ENCODE assay signal across 26 cellular contexts in the genomic region with DNA sequence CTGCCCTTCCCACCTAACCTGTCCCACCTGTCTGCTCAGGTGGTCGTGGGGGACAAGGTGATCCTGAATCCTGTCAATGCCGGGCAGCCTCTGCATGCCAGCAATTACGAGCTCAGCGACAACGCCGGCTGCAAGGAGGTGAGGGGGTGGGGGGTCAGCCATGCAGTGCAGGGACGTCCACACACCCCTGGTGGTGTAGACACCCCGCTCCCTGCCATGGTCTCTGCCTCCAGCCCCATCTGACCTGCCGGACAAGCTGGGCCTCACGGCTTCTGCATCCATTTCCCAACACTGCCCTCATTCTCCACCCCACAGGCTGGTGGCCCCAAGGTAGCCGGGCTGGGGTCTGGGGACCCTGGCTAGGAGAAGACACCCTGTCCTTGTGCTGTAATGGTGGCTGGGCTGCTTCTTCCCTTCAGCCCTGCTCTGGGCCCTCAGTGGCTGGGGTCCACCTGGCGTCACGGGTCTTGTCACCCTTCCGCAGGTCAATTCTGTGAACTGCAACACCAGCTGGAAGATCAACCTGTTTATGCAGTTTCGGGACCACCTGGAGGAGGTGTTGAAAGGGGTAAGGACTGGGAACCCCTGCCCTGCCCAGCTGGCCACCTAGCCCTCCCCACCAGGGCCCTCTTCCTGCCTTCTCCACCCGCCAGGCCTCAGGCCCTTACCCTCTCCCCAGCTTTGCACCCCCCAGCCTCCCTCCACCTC. TPM values are rescaled to one million over a fixed set of nuclear protein-coding genes. Genes with fewer than 3 reads are reported as not detected.
DNase-seq lines count a peak whose midpoint lies in the region; ATAC-seq, FAIRE-seq and TF ChIP-seq lines count a peak whose summit lies in the region.
"Had no signal": no experiment of that assay in that cellular context is flagged by ENCODE, and none has a peak within 500 bp of the region (broad histone marks: within the 10 kb centered on the region; RNA-seq: fewer than 3 reads in every experiment).

No MANE protein-coding gene starts in this region.

- H3K56ac ChIP-seq in H1 (replicated peaks; ENCODE audit: insufficient read length, low read depth, low read length) = no peak overlapping the region

- peaks cover 0 to 16% (median 7%) of the 10 kb centered on the region in 4 experiments; a peak in 4 of 7 replicates for H3K4me1 ChIP-seq in H1 (replicated peaks in 1 of 4; ENCODE audit: control insufficient read depth in 3 of 4, insufficient read depth in 4 of 4, low read length in 3 of 4)
- H3K4me1 ChIP-seq: A549, BE2C had no signal

- no peak overlapping the region for H2AFZ ChIP-seq in H1 (ENCODE audit: low read length)

- WGBS in H1 (ENCODE audit: extremely low coverage in 1 of 2, insufficient coverage in 1 of 2, insufficient read length in 1 of 2, insufficient replicate concordance in 2 of 2, low coverage in 1 of 2, low lambda C conversion rate in 2 of 2, missing lambda C conversion rate in 1 of 2), 2 experiments = 95% methylated on average over 16 of the region's 16 CpGs; no CpG with 5 or more reads in 1 of the 2 experiments

- no peaks in the 10 kb centered on the region for H3K79me2 ChIP-seq in H1 (ENCODE audit: control insufficient read depth in 1 of 2, insufficient read depth in 2 of 2, low read length in 2 of 2)

- 0 out of 2 replicates have a peak overlapping the region, but pooled peaks have one; percentile 9 for H2BK12ac ChIP-seq in H1 (ENCODE audit: low read depth, low read length)

- no peak for TF ChIP-seq RAD21 in H1 (IDR thresholded peaks at IDR 0.05 in 1 of 2, conservative IDR thresholded peaks at IDR 0.05 in 1 of 2; ENCODE audit: low read depth in 2 of 2, low read length in 2 of 2)

- TF ChIP-seq POLR2A in H1 (IDR thresholded peaks at IDR 0.05; ENCODE audit: control extremely low read depth in 1 of 2, low read depth in 2 of 2, low read length in 2 of 2) = no peak

- no peak overlapping the region for H4K91ac ChIP-seq in H1 (replicated peaks; ENCODE audit: insufficient read length, low read length)

- H2AK5ac ChIP-seq in H1 (ENCODE audit: low read depth, low read length) = no peak overlapping the region

- H3K4me3 ChIP-seq in H7 (ENCODE audit: insufficient read depth, low read depth, low read length) = no peak overlapping the region
- H3K4me3 ChIP-seq in H1 (ENCODE audit: extremely low read depth in 1 of 4, insufficient read depth in 2 of 4, low read depth in 3 of 4, low read length in 4 of 4) = no peak overlapping the region
- H3K4me3 ChIP-seq: A549; BLaER1 treated with 17β-estradiol and CSF1 and Interleukin-3, amounts not matched to agents 10 nM and 100 nM had no signal

- H2BK15ac ChIP-seq in H1 (ENCODE audit: low read length) = no peak overlapping the region

- FAIRE-seq in H1 (lab: Jason Lieb, UNC) = no peak
- FAIRE-seq: A549, D721Med, GM12891, GM18507 had no signal

- H3K23me2 ChIP-seq in H1 (ENCODE audit: low read depth, low read length) = no peaks in the 10 kb centered on the region

- no peaks in the 10 kb centered on the region for H3K9me3 Mint-ChIP-seq in stimulated activated effector memory CD8-positive, alpha-beta T cell treated with anti-CD3 and anti-CD28 coated beads, Interleukin-12 subunit alpha, Interleukin-12 subunit beta, amount 100 ng/mL, for 72 hours
- no peaks in the 10 kb centered on the region for H3K9me3 Mint-ChIP-seq in activated CD4-positive, alpha-beta T cell treated with anti-CD3 and anti-CD28 coated beads for 36 hours (ENCODE audit: low read depth)
- H3K9me3 Mint-ChIP-seq: CD14-positive monocyte; CD4-positive, alpha-beta T cell; CD8-positive, alpha-beta memory T cell; H9 had no signal

- TF ChIP-seq EP300 in H1 (IDR thresholded peaks at IDR 0.05; ENCODE audit: borderline replicate concordance in 1 of 2, low read depth in 2 of 2, low read length in 2 of 2) = no peak

- no peak overlapping the region for H4K5ac ChIP-seq in H1 (ENCODE audit: insufficient read length, low read depth, low read length)

- intact Hi-C loops in activated CD4-positive, alpha-beta T cell treated with anti-CD3 and anti-CD28 coated beads for 36 hours (cut with DNase I, micrococcal nuclease) = no loop called here

- no peak overlapping the region for H3K9ac ChIP-seq in H1 (replicated peaks in 1 of 4; ENCODE audit: extremely low read depth in 1 of 4, low read depth in 3 of 4, low read length in 3 of 4)
- H3K9ac ChIP-seq: BLaER1 treated with 17β-estradiol and CSF1 and Interleukin-3, amounts not matched to agents 10 nM and 100 nM had no signal

- no peaks in the 10 kb centered on the region for H3K27me3 Mint-ChIP-seq in T-helper 17 cell
- no peaks in the 10 kb centered on the region for H3K27me3 Mint-ChIP-seq in activated CD4-positive, alpha-beta T cell treated with anti-CD3 and anti-CD28 coated beads for 36 hours
- H3K27me3 Mint-ChIP-seq: CD4-positive, alpha-beta T cell; CD8-positive, alpha-beta memory T cell had no signal

- ATAC-seq in T-helper 17 cell (no peak), HG03460 (IDR thresholded peaks at IDR 0.05; ENCODE audit: unreplicated experiment) (no peak)
- ATAC-seq in stimulated activated effector memory CD8-positive, alpha-beta T cell treated with anti-CD3 and anti-CD28 coated beads, Interleukin-12 subunit alpha, Interleukin-12 subunit beta, amount 100 ng/mL, for 72 hours = no peak
- no peak for ATAC-seq in activated CD4-positive, alpha-beta T cell treated with anti-CD3 and anti-CD28 coated beads for 36 hours
- ATAC-seq: A549, HCT116 had no signal

- H3K27ac ChIP-seq in H1 (ENCODE audit: low read depth, low read length) = no peak overlapping the region
- H3K27ac ChIP-seq: A549; BLaER1 treated with 17β-estradiol and CSF1 and Interleukin-3, amounts not matched to agents 10 nM and 100 nM had no signal

- no peak overlapping the region for H3K14ac ChIP-seq in H1 (ENCODE audit: insufficient read length)

- H3K36me3 Mint-ChIP-seq in T-helper 17 cell (ENCODE audit: low read depth) = no peaks in the 10 kb centered on the region
- peaks cover 89% of the 10 kb centered on the region for H3K36me3 Mint-ChIP-seq in stimulated activated effector memory CD8-positive, alpha-beta T cell treated with anti-CD3 and anti-CD28 coated beads, Interleukin-12 subunit alpha, Interleukin-12 subunit beta, amount 100 ng/mL, for 72 hours
- peaks cover 10% of the 10 kb centered on the region for H3K36me3 Mint-ChIP-seq in activated CD4-positive, alpha-beta T cell treated with anti-CD3 and anti-CD28 coated beads for 36 hours (ENCODE audit: low read depth)
- H3K36me3 Mint-ChIP-seq: CD14-positive monocyte had no signal

- no peak overlapping the region for H2BK120ac ChIP-seq in H1 (replicated peaks; ENCODE audit: low read depth, low read length)

- H4K20me1 ChIP-seq in H1 (replicated peaks in 1 of 2; ENCODE audit: control insufficient read depth in 1 of 2, insufficient read depth in 2 of 2, low read length in 2 of 2) = peaks cover 0 to 3% of the 10 kb centered on the region in 2 experiments

- H3K27me3 ChIP-seq in H7 (ENCODE audit: control insufficient read depth, insufficient read depth, low read length) (no peaks in the 10 kb centered on the region), H1 (replicated peaks in 1 of 4; ENCODE audit: control insufficient read depth in 3 of 4, extremely low read depth in 1 of 4, insufficient read depth in 3 of 4, low read length in 3 of 4) (no peaks in the 10 kb centered on the region)
- H3K27me3 ChIP-seq: BE2C; BLaER1 treated with 17β-estradiol and CSF1 and Interleukin-3, amounts not matched to agents 10 nM and 100 nM had no signal

- H3K36me3 ChIP-seq in H7 (replicated peaks; ENCODE audit: control insufficient read depth, insufficient read depth, low read length) = peaks cover 5% of the 10 kb centered on the region
- no peaks in the 10 kb centered on the region; a peak in 2 of 8 replicates for H3K36me3 ChIP-seq in H1 (ENCODE audit: control insufficient read depth in 2 of 4, insufficient read depth in 4 of 4, low read length in 3 of 4)
- H3K36me3 ChIP-seq: BE2C had no signal

- H3K27ac Mint-ChIP-seq in T-helper 17 cell = peak overlapping the region; percentile 75
- peak overlapping the region; percentile 58 for H3K27ac Mint-ChIP-seq in stimulated activated effector memory CD8-positive, alpha-beta T cell treated with anti-CD3 and anti-CD28 coated beads, Interleukin-12 subunit alpha, Interleukin-12 subunit beta, amount 100 ng/mL, for 72 hours
- H3K27ac Mint-ChIP-seq in activated CD4-positive, alpha-beta T cell treated with anti-CD3 and anti-CD28 coated beads for 36 hours = no peak overlapping the region
- H3K27ac Mint-ChIP-seq: CD4-positive, alpha-beta T cell had no signal

- POLR2A ChIA-PET in H1 (lab: Charles Lee; ENCODE audit: partially characterized antibody) = interaction anchor here (0.7 to 1.2 kb wide), 3 partner anchors 11 to 112 kb away, joined by 3 read pairs; no protein-coding TSS in a partner anchor
- POLR2A ChIA-PET in activated CD4-positive, alpha-beta T cell treated with anti-CD3 and anti-CD28 coated beads for 36 hours (lab: Charles Lee) = no interaction called here

- TF ChIP-seq CTCF in H1 (IDR thresholded peaks at IDR 0.05; ENCODE audit: control extremely low read depth in 1 of 3, insufficient read depth in 1 of 3, low read depth in 1 of 3, low read length in 3 of 3) = no peak

- no peak overlapping the region for H3K4me3 Mint-ChIP-seq in T-helper 17 cell
- no peak overlapping the region for H3K4me3 Mint-ChIP-seq in stimulated activated effector memory CD8-positive, alpha-beta T cell treated with anti-CD3 and anti-CD28 coated beads, Interleukin-12 subunit alpha, Interleukin-12 subunit beta, amount 100 ng/mL, for 72 hours
- H3K4me3 Mint-ChIP-seq in activated CD4-positive, alpha-beta T cell treated with anti-CD3 and anti-CD28 coated beads for 36 hours = no peak overlapping the region
- H3K4me3 Mint-ChIP-seq: CD14-positive monocyte; CD4-positive, alpha-beta T cell; CD8-positive, alpha-beta memory T cell; H9 had no signal

- no peak overlapping the region for H2BK20ac ChIP-seq in H1 (ENCODE audit: low read length)

- H3K23ac ChIP-seq in H1 (ENCODE audit: insufficient read length) = no peak overlapping the region

- no peaks in the 10 kb centered on the region; the same call in 1 of the 2 replicates for H3K79me1 ChIP-seq in H1 (ENCODE audit: low read depth, low read length)

- no peaks in the 10 kb centered on the region for H3K4me1 Mint-ChIP-seq in T-helper 17 cell
- no peaks in the 10 kb centered on the region for H3K4me1 Mint-ChIP-seq in stimulated activated effector memory CD8-positive, alpha-beta T cell treated with anti-CD3 and anti-CD28 coated beads, Interleukin-12 subunit alpha, Interleukin-12 subunit beta, amount 100 ng/mL, for 72 hours
- no peaks in the 10 kb centered on the region for H3K4me1 Mint-ChIP-seq in activated CD4-positive, alpha-beta T cell treated with anti-CD3 and anti-CD28 coated beads for 36 hours
- H3K4me1 Mint-ChIP-seq: CD8-positive, alpha-beta memory T cell had no signal

- no peaks in the 10 kb centered on the region for H3K9me3 ChIP-seq in T-helper 17 cell (ENCODE audit: control insufficient read depth, low read length, poor library complexity, severe bottlenecking)
- no peaks in the 10 kb centered on the region for H3K9me3 ChIP-seq in H1 (ENCODE audit: insufficient read depth in 2 of 2, low read depth in 1 of 2, low read length in 1 of 2)
- H3K9me3 ChIP-seq: A549; BE2C; BLaER1 treated with 17β-estradiol and CSF1 and Interleukin-3, amounts not matched to agents 10 nM and 100 nM had no signal

- CTCF ChIA-PET in H1 (lab: Charles Lee; ENCODE audit: partially characterized antibody) = interaction anchor here (0.6 to 10.8 kb wide), 12 partner anchors 9 to 712 kb away, joined by 3 to 102 read pairs (median 4); no protein-coding TSS in a partner anchor
- CTCF ChIA-PET in activated CD4-positive, alpha-beta T cell treated with anti-CD3 and anti-CD28 coated beads for 36 hours (lab: Charles Lee) = interaction anchor here (0.9 kb wide), 1 partner anchor 31 kb away, joined by 3 read pairs; no protein-coding TSS in a partner anchor

- H3K4me2 ChIP-seq in H1 (ENCODE audit: insufficient read depth in 1 of 2, low read depth in 2 of 2, low read length in 2 of 2) = no peak overlapping the region
- H3K4me2 ChIP-seq: A549; BLaER1 treated with 17β-estradiol and CSF1 and Interleukin-3, amounts not matched to agents 10 nM and 100 nM had no signal

- no peak overlapping the region for H4K8ac ChIP-seq in H1 (ENCODE audit: extremely low read depth, insufficient read depth, low read length)

- no peak overlapping the region for H3K4ac ChIP-seq in H1 (replicated peaks; ENCODE audit: insufficient read length, low read depth, low read length)

- no peak overlapping the region; the same call in 1 of the 2 replicates for H2BK5ac ChIP-seq in H1 (ENCODE audit: low read depth, low read length)

- DNase-seq in H7 (peak; percentile 58), T-helper 17 cell (no peak), H1 (ENCODE audit: low read depth in 1 of 2, low spot score in 2 of 2) (no peak), epidermal melanocyte (ENCODE audit: insufficient read length, low spot score) (no peak)
- no peak for DNase-seq in stimulated activated effector memory CD8-positive, alpha-beta T cell treated with anti-CD3 and anti-CD28 coated beads, Interleukin-12 subunit alpha, Interleukin-12 subunit beta, amount 100 ng/mL, for 72 hours (ENCODE audit: low spot score in 2 of 2)
- no peak for DNase-seq in activated CD4-positive, alpha-beta T cell treated with anti-CD3 and anti-CD28 coated beads for 36 hours
- DNase-seq: 8988T; ACHN; AML-193; BE2C; CD4-positive, alpha-beta T cell; CD8-positive, alpha-beta memory T cell; DMS 273 treated with DMSO at 0.1 percent for 48 hours; DMS79; EL; GDM1; GOT3; H9 had no signal

- no peak overlapping the region for H3K18ac ChIP-seq in H1 (ENCODE audit: extremely low read depth, low read length)

RNA-seq across cellular contexts. Expression of gene ITPR3, which starts 38.0 kb away (rescaled TPM):
- 23.4 and 26.0 TPM in 2 replicates for total RNA-seq in H7 (2014; rRNA removed; shearing (Covaris generic))
- total RNA-seq in T-helper 17 cell = 10 to 100 TPM; 48.1 to 48.3 TPM
- 44.9 and 45.7 TPM in 2 replicates for total RNA-seq in H1 (2021; fragmentation: NEBNext Ultra II Directional; extraction: Animal tissue kit (Norgen Biotek cat#: 25700))
- polyA plus RNA-seq in H1 (2011; rRNA removed) = 29.1 and 37.2 TPM in 2 replicates
- polyA plus RNA-seq in H1 (2011; cell fraction: cytosol; rRNA removed) = 22.7 TPM
- 157 TPM for polyA plus RNA-seq in H1 (2011; cell fraction: nucleus; rRNA removed)
- polyA plus RNA-seq in H1 (2012, experiment 1 of 2) = 22.4 to 35.2 TPM (median 31.8 TPM) in 4 replicates
- 11.9 TPM for polyA plus RNA-seq in H1 (2012, experiment 2 of 2)
- 24.7 TPM for polyA plus RNA-seq in H1 (2013, experiment 1 of 2)
- polyA plus RNA-seq in H1 (2013, experiment 2 of 2) = 23.5 TPM
- polyA minus RNA-seq in H1 (2011; rRNA and poly(A)+ RNA removed) = 45.6 and 48.9 TPM in 2 replicates
- 23.7 TPM for polyA minus RNA-seq in H1 (2011; cell fraction: cytosol; rRNA and poly(A)+ RNA removed)
- 42.2 TPM for polyA minus RNA-seq in H1 (2011; cell fraction: nucleus; rRNA and poly(A)+ RNA removed)
- 10 to 100 TPM; 42.6 to 42.9 TPM for total RNA-seq in activated CD4-positive, alpha-beta T cell treated with anti-CD3 and anti-CD28 coated beads for 36 hours
- polyA plus RNA-seq: CD14-positive monocyte had no signal

RNA-seq across cellular contexts. Expression of gene UQCC2, which starts 52.4 kb away (rescaled TPM):
- total RNA-seq in H7 (2014; rRNA removed; shearing (Covaris generic)) = 67.1 and 93.6 TPM in 2 replicates
- 10 to 100 TPM; 17.3 to 19.8 TPM for total RNA-seq in T-helper 17 cell
- 104 and 107 TPM in 2 replicates for total RNA-seq in H1 (2021; fragmentation: NEBNext Ultra II Directional; extraction: Animal tissue kit (Norgen Biotek cat#: 25700))
- 44.1 and 52.1 TPM in 2 replicates for polyA plus RNA-seq in H1 (2011; rRNA removed)
- 57.4 TPM for polyA plus RNA-seq in H1 (2011; cell fraction: cytosol; rRNA removed)
- 62.0 TPM for polyA plus RNA-seq in H1 (2011; cell fraction: nucleus; rRNA removed)
- polyA plus RNA-seq in H1 (2012, experiment 1 of 2) = 117 to 214 TPM (median 170 TPM) in 4 replicates
- polyA plus RNA-seq in H1 (2012, experiment 2 of 2) = 56.3 TPM
- polyA plus RNA-seq in H1 (2013, experiment 1 of 2) = 88.8 TPM
- polyA plus RNA-seq in H1 (2013, experiment 2 of 2) = 97.1 TPM
- polyA minus RNA-seq in H1 (2011; rRNA and poly(A)+ RNA removed) = 13.7 and 13.9 TPM in 2 replicates
- 12.4 TPM for polyA minus RNA-seq in H1 (2011; cell fraction: cytosol; rRNA and poly(A)+ RNA removed)
- polyA minus RNA-seq in H1 (2011; cell fraction: nucleus; rRNA and poly(A)+ RNA removed) = 21.4 TPM
- total RNA-seq in activated CD4-positive, alpha-beta T cell treated with anti-CD3 and anti-CD28 coated beads for 36 hours = 100 to 1,000 TPM; 141 to 147 TPM
